Comparison of ENCODE assay signal across 2 cellular contexts in genomic region chr7:99549545-99549944, GRCh38. TPM values are rescaled to one million over a fixed set of nuclear protein-coding genes. Genes with fewer than 3 reads are reported as not detected.
"Had no signal": no experiment of that assay in that cellular context is flagged by ENCODE, and none has a peak within 500 bp of the region (broad histone marks: within the 10 kb centered on the region; RNA-seq: fewer than 3 reads in every experiment).

No MANE protein-coding gene starts in this region.

RNA-seq across cellular contexts. Expression of gene TMEM225B, which starts 48.5 kb away (rescaled TPM):
- total RNA-seq: pulmonary artery endothelial cell, right atrium auricular region had no signal
